20 cellular contexts compared by ENCODE assay signal in the genomic region with DNA sequence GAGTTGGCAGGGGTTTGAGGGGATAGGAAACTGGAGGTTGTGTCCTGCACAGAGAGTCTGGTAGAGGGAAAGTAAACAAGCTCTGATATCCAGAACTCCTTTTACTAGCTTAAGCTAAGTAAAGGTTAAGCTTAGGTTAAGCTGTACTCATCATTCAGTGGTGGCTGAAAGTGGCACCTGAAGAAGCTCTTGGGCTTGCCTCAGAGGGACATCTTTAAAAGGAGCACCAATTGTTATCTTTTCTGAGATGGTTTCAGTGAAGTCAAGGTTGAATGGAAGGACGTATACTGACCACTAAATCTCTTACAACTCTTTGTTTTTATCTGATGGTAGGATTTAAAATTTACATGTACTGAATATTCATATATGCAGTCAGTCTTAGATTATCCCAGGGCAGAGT.
"Had no signal": no experiment of that assay in that cellular context is flagged by ENCODE, and none has a peak within 500 bp of the region (broad histone marks: within the 10 kb centered on the region; RNA-seq: fewer than 3 reads in every experiment).

No MANE protein-coding gene starts in this region.

- H3K27ac ChIP-seq: breast epithelium, dorsolateral prefrontal cortex, esophagus squamous epithelium, prostate gland, right lobe of liver, SK-N-MC, transverse colon had no signal

- H3K4me1 ChIP-seq: breast epithelium, esophagus squamous epithelium, prostate gland, right lobe of liver, transverse colon had no signal

- H3K9me3 ChIP-seq: esophagus squamous epithelium, prostate gland, right lobe of liver, transverse colon had no signal

- DNase-seq: activated CD4-positive, alpha-beta T cell treated with anti-CD3 and anti-CD28 coated beads, Interleukin-2, amount 50 U/mL, for 1 hour; activated CD8-positive, alpha-beta memory T cell treated with anti-CD3 and anti-CD28 coated beads, Interleukin-2, amount 50 U/mL, for 48 hours; activated naive CD8-positive, alpha-beta T cell treated with anti-CD3 and anti-CD28 coated beads, Interleukin-2, amount 10 ng/mL, durations not matched to agents 7 days and 5 days; aorta; dorsolateral prefrontal cortex; esophagus squamous epithelium; foreskin fibroblast; mammary epithelial cell; occipital lobe; right lobe of liver; stimulated activated naive CD4-positive, alpha-beta T cell; substantia nigra; T-helper 1 cell; transverse colon had no signal

- H3K27ac Mint-ChIP-seq: nephron, WTC11 had no signal

- H3K4me3 Mint-ChIP-seq: nephron, WTC11 had no signal

- H3K4me3 ChIP-seq: breast epithelium, dorsolateral prefrontal cortex, esophagus squamous epithelium, prostate gland, right lobe of liver, SK-N-MC, transverse colon had no signal

- H3K27me3 Mint-ChIP-seq: activated naive CD8-positive, alpha-beta T cell treated with anti-CD3 and anti-CD28 coated beads, Interleukin-2, amount 10 ng/mL, durations not matched to agents 7 days and 5 days had no signal

- ATAC-seq: left lobe of liver, right lobe of liver, WTC11 had no signal

- H3K36me3 Mint-ChIP-seq: WTC11 had no signal

- H3K36me3 ChIP-seq: breast epithelium, esophagus squamous epithelium, prostate gland, right lobe of liver, transverse colon had no signal

- H3K27me3 ChIP-seq: right lobe of liver, transverse colon had no signal

- H3K9me3 Mint-ChIP-seq: activated naive CD8-positive, alpha-beta T cell treated with anti-CD3 and anti-CD28 coated beads, Interleukin-2, amount 10 ng/mL, durations not matched to agents 7 days and 5 days; nephron had no signal
